In the genomic region with DNA sequence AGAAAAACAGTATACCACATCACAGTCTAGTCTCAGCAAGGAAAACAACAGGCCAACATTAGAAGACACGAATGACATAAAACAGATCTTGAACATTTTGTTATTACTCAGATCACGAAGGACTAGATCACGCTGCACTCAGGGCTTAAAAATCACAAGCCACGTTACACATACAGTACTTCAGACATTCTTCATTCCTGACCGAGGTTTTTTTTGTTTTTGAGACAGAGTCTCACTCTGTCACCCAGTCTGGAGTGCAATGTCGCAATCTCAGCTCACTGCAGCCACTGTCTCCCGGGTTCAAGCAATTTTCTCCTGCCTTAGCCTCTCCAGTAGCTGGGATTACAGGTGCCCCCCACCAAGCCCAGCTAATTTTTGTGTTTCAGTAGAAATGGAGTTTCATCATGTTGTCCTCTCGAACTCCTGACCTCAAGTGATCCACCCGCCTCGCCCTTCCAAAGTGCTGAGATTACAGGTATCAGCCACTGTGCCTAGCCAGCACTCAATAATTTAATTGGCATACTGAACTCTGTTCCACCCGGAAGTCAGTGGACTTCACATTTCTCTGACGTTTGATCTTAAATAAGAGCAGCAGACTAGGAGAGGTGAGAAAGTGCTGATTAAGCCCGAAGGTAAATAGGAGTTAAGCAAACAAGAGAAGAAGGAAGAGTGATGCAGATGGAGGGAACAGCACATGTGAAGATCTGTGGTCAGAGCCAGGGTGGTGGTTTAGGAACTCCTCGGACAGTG, we compare ENCODE assay signal across 2 cellular contexts.
TF ChIP-seq lines count a peak whose summit lies in the region.

No MANE protein-coding gene starts in this region.

TF ChIP-seq in IMR-90, 13 proteins besides CTCF, POLR2A, EP300 and RAD21:
- peak; percentile 85 for TF ChIP-seq CEBPB (IDR thresholded peaks at IDR 0.05; ENCODE audit: low read depth, low read length)
- no peak for TF ChIP-seq MXI1 (IDR thresholded peaks at IDR 0.05; ENCODE audit: borderline replicate concordance, low read depth, low read length)
- no peak for TF ChIP-seq MAZ (IDR thresholded peaks at IDR 0.05; ENCODE audit: borderline replicate concordance, low read depth, low read length)
- TF ChIP-seq, protein P1, sequence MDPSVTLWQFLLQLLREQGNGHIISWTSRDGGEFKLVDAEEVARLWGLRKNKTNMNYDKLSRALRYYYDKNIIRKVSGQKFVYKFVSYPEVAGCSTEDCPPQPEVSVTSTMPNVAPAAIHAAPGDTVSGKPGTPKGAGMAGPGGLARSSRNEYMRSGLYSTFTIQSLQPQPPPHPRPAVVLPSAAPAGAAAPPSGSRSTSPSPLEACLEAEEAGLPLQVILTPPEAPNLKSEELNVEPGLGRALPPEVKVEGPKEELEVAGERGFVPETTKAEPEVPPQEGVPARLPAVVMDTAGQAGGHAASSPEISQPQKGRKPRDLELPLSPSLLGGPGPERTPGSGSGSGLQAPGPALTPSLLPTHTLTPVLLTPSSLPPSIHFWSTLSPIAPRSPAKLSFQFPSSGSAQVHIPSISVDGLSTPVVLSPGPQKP (IDR thresholded peaks at IDR 0.05; ENCODE audit: borderline replicate concordance, low read depth, low read length), result no peak
- 0 out of 2 replicates have a peak, but pooled peaks have one; percentile 12 for TF ChIP-seq MAFK (IDR thresholded peaks at IDR 0.05; ENCODE audit: low read depth, low read length)

TF ChIP-seq in K562, 482 proteins besides CTCF, POLR2A, EP300 and RAD21:
- TF ChIP-seq ZNF449 (CRISPR knock-in tag; IDR thresholded peaks at IDR 0.05) (no peak), ZNF316 (IDR thresholded peaks at IDR 0.05) (peak; percentile 33; the same call in 1 of the 2 replicates), SRSF9 (IDR thresholded peaks at IDR 0.05; ENCODE audit: borderline replicate concordance, low read depth, low read length) (no peak), C11orf30 (IDR thresholded peaks at IDR 0.05; ENCODE audit: low read depth) (peak; percentile 38; the same call in 1 of the 2 replicates), CEBPB (tag; IDR thresholded peaks at IDR 0.05) (peak; percentile 88), ZNF695 (CRISPR knock-in tag; IDR thresholded peaks at IDR 0.05) (no peak), CEBPG (CRISPR knock-in tag; IDR thresholded peaks at IDR 0.05) (peak; percentile 44; the same call in 1 of the 2 replicates), CEBPG (tag; conservative IDR thresholded peaks at IDR 0.05 in 1 of 2, IDR thresholded peaks at IDR 0.05 in 1 of 2) (peak; percentile 61 to 65), ZNF778 (CRISPR knock-in tag; IDR thresholded peaks at IDR 0.05) (no peak), CTBP1 (IDR thresholded peaks at IDR 0.05; ENCODE audit: borderline replicate concordance) (no peak), NELFE (IDR thresholded peaks at IDR 0.05; ENCODE audit: insufficient read depth, insufficient read length) (no peak), THRB (CRISPR knock-in tag; conservative IDR thresholded peaks at IDR 0.05) (no peak), JUNB (CRISPR knock-in tag; conservative IDR thresholded peaks at IDR 0.05) (no peak)
